ENCODE assay signal across 15 cellular contexts in genomic region chr2:222933458-222933857, GRCh38.
DNase-seq lines count a peak whose midpoint lies in the region; ATAC-seq and TF ChIP-seq lines count a peak whose summit lies in the region.
"Had no signal": no experiment of that assay in that cellular context is flagged by ENCODE, and none has a peak within 500 bp of the region (broad histone marks: within the 10 kb centered on the region; RNA-seq: fewer than 3 reads in every experiment).

No MANE protein-coding gene starts in this region.

- H3K27ac Mint-ChIP-seq in Calu3 (ENCODE audit: unreplicated experiment) (peak overlapping the region; percentile 61), WTC11 (peak overlapping the region; percentile 8; the same call in 1 of the 2 replicates)
- H3K27ac Mint-ChIP-seq: CD14-positive monocyte; CD8-positive, alpha-beta T cell had no signal

- peaks cover 32% of the 10 kb centered on the region for H3K36me3 Mint-ChIP-seq in Calu3 (ENCODE audit: insufficient read depth, unreplicated experiment)
- H3K36me3 Mint-ChIP-seq in WTC11 = peaks cover 70% of the 10 kb centered on the region

- H3K4me3 Mint-ChIP-seq in Calu3 (ENCODE audit: low read depth, unreplicated experiment) (no peak overlapping the region), WTC11 (no peak overlapping the region)
- H3K4me3 Mint-ChIP-seq: CD14-positive monocyte; CD8-positive, alpha-beta T cell had no signal

- intact Hi-C loops in Calu3 (cut with micrococcal nuclease; ENCODE audit: unreplicated experiment) = no loop called here

- H3K4me3 ChIP-seq in OCI-LY3 (ENCODE audit: low read length) (no peak overlapping the region), osteoblast (ENCODE audit: insufficient read depth, low read length) (no peak overlapping the region), HAP-1 (no peak overlapping the region)
- H3K4me3 ChIP-seq: GM23248 had no signal

- CTCF ChIA-PET in Calu3 (lab: Charles Lee) = no interaction called here
- CTCF ChIA-PET in WTC11 (lab: Charles Lee) = no interaction called here

- no peaks in the 10 kb centered on the region for H3K27me3 Mint-ChIP-seq in Calu3 (ENCODE audit: unreplicated experiment)
- no peaks in the 10 kb centered on the region for H3K27me3 Mint-ChIP-seq in WTC11 (ENCODE audit: low read depth)

- H3K79me2 ChIP-seq in OCI-LY3 (ENCODE audit: low read length) = peaks cover 14% of the 10 kb centered on the region
- H3K79me2 ChIP-seq in osteoblast (ENCODE audit: insufficient read depth, low read length) = peaks cover 1% of the 10 kb centered on the region

- no peak for ATAC-seq in WTC11
- ATAC-seq: CD8-positive, alpha-beta T cell had no signal

- H3K9me3 ChIP-seq in OCI-LY3 (ENCODE audit: insufficient read depth, low read length) (peaks cover 8% of the 10 kb centered on the region; the same call in 1 of the 2 replicates), osteoblast (ENCODE audit: low read depth, low read length) (no peaks in the 10 kb centered on the region), HAP-1 (no peaks in the 10 kb centered on the region)
- H3K9me3 ChIP-seq: BE2C had no signal

- H3K9me3 Mint-ChIP-seq in Calu3 (ENCODE audit: low read depth, unreplicated experiment) (peaks cover 3% of the 10 kb centered on the region), WTC11 (peaks cover 18% of the 10 kb centered on the region)

- DNase-seq in Calu3 (no peak), WTC11 (ENCODE audit: low spot score) (no peak), osteoblast (ENCODE audit: insufficient read length, low spot score, missing footprints) (peak; percentile 3), HAP-1 (ENCODE audit: low spot score in 2 of 2) (no peak), AG08395 (ENCODE audit: low spot score) (no peak), NCI-H2107 treated with DMSO at 0.1 percent for 48 hours (lab: John Stamatoyannopoulos, UW; ENCODE audit: unreplicated experiment) (no peak)
- DNase-seq: BE2C; CD8-positive, alpha-beta T cell; COR-L47; GF-D8; GM23248; KBM-7 had no signal

- POLR2A ChIA-PET in WTC11 (lab: Charles Lee) = no interaction called here

- H3K4me1 ChIP-seq in OCI-LY3 (ENCODE audit: low read length) (peaks cover 29% of the 10 kb centered on the region), osteoblast (ENCODE audit: insufficient read depth, low read length) (no peaks in the 10 kb centered on the region), HAP-1 (no peaks in the 10 kb centered on the region)
- H3K4me1 ChIP-seq: BE2C had no signal

- no peak for TF ChIP-seq CTCF in Calu3 (IDR thresholded peaks at IDR 0.05; ENCODE audit: unreplicated experiment)
- no peak for TF ChIP-seq CTCF in OCI-LY3 (IDR thresholded peaks at IDR 0.05; ENCODE audit: low read depth, low read length)
- TF ChIP-seq CTCF in WTC11 (IDR thresholded peaks at IDR 0.05) = no peak
- no peak for TF ChIP-seq CTCF in osteoblast (IDR thresholded peaks at IDR 0.05; ENCODE audit: extremely low read depth, low read depth, low read length)

- no peaks in the 10 kb centered on the region for H4K20me1 ChIP-seq in OCI-LY3 (ENCODE audit: insufficient read depth, low read length)
- no peaks in the 10 kb centered on the region for H4K20me1 ChIP-seq in osteoblast (ENCODE audit: insufficient read depth, low read length)

- no peak overlapping the region for H3K9ac ChIP-seq in OCI-LY3 (ENCODE audit: low read length)
- H3K9ac ChIP-seq: GM23248 had no signal

- no peaks in the 10 kb centered on the region for H3K27me3 ChIP-seq in OCI-LY3 (ENCODE audit: low read depth, low read length)
- H3K27me3 ChIP-seq in osteoblast (ENCODE audit: insufficient read depth, low read length) = no peaks in the 10 kb centered on the region
- H3K27me3 ChIP-seq in HAP-1 (ENCODE audit: low read depth) = no peaks in the 10 kb centered on the region
- H3K27me3 ChIP-seq: BE2C had no signal

- no peak overlapping the region for H3K4me2 ChIP-seq in OCI-LY3 (ENCODE audit: low read length)
- H3K4me2 ChIP-seq in osteoblast (ENCODE audit: insufficient read depth, low read length) = no peak overlapping the region

- in situ Hi-C loops in HAP-1 (cut with MboI; ENCODE audit: low sequenced_read_pairs) = no loop called here

- H2AFZ ChIP-seq in OCI-LY3 (ENCODE audit: low read depth, low read length) = no peak overlapping the region
- H2AFZ ChIP-seq in osteoblast (ENCODE audit: low read length) = no peak overlapping the region
- H2AFZ ChIP-seq: GM23248 had no signal

- no peaks in the 10 kb centered on the region for H3K4me1 Mint-ChIP-seq in Calu3 (ENCODE audit: low read depth, unreplicated experiment)
- H3K4me1 Mint-ChIP-seq in WTC11 = no peaks in the 10 kb centered on the region

- H3K27ac ChIP-seq in OCI-LY3 (ENCODE audit: low read length) (peak overlapping the region; percentile 16; the same call in 1 of the 2 replicates), osteoblast (ENCODE audit: low read depth, low read length) (no peak overlapping the region)
- H3K27ac ChIP-seq: GM23248, HL-60 had no signal

- H3K36me3 ChIP-seq in OCI-LY3 (replicated peaks; ENCODE audit: low read depth, low read length) = peaks cover 71% of the 10 kb centered on the region
- H3K36me3 ChIP-seq in osteoblast (ENCODE audit: insufficient read depth, low read length) = peaks cover 25% of the 10 kb centered on the region
- peaks cover 21% of the 10 kb centered on the region; the same call in 1 of the 2 replicates for H3K36me3 ChIP-seq in HAP-1 (replicated peaks)

- no TSS peak for BruUV-seq in Calu3 (replicated peaks; lab: Mats Ljungman, UMichigan)

TF ChIP-seq in WTC11, 78 proteins besides CTCF, POLR2A, EP300 and RAD21 (continues in another document):
- no peak for TF ChIP-seq NFYB (CRISPR knock-in tag; conservative IDR thresholded peaks at IDR 0.05; ENCODE audit: low read depth)
- no peak for TF ChIP-seq AR (CRISPR knock-in tag; IDR thresholded peaks at IDR 0.05)
- TF ChIP-seq TP53 (CRISPR knock-in tag; IDR thresholded peaks at IDR 0.05) = no peak
- no peak for TF ChIP-seq ZNF396 (CRISPR knock-in tag; IDR thresholded peaks at IDR 0.05; ENCODE audit: borderline replicate concordance)
- no peak for TF ChIP-seq CDX4 (CRISPR knock-in tag; IDR thresholded peaks at IDR 0.05; ENCODE audit: borderline replicate concordance)
- TF ChIP-seq TCF7 (CRISPR knock-in tag; IDR thresholded peaks at IDR 0.05; ENCODE audit: low read depth) = no peak
- TF ChIP-seq USF1 (CRISPR knock-in tag; IDR thresholded peaks at IDR 0.05) = no peak
- no peak for TF ChIP-seq ZBTB43 (CRISPR knock-in tag; IDR thresholded peaks at IDR 0.05)
- no peak for TF ChIP-seq FOXP4 (CRISPR knock-in tag; IDR thresholded peaks at IDR 0.05)
